ENCODE assay signal across 8 cellular contexts in the genomic region with DNA sequence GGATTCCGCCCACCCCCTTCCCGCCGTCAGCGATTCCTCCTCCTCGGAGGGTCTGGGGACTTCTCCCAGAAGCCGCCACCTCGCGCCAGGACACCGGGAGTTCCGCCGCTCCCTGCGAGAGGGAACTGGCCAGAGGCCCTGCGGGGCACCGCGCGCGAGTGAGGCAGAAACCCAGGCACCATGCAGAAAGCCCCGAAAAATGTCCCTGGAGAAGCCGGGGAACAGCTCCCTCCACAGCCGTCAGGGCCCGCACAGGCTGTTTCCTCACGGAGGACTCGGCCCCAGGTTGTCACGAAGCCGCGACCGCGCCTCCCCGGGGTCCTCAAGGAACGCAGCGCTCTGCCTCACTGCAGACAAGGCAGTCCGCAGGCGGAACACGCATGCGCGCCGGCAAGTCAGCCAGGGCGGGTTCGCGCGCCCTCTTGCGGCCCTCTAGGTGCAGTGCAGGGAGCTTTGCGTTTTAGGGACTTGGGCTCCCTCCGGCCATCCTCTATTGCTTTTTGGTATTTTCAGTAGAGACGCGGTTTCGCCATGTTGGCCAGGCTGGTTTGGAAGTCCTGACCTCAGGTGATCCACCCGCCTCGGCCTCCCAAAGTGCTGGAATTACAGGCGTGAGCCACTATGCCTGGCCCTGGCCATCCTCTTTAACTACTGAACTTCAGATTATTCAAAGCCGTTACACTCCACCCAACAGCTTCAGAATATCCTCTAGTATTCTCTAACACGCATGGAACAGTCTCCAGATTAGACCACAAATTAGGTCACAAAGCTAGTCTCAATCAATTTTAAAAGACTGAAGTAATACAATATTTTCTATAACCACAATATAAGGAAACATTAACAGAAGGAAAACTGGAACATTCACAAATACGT. TPM values are rescaled to one million over a fixed set of nuclear protein-coding genes. Genes with fewer than 3 reads are reported as not detected.
A peak's percentile ranks its signal among the peaks of the same experiment; 100 is the strongest.
DNase-seq lines count a peak whose midpoint lies in the region; ATAC-seq and TF ChIP-seq lines count a peak whose summit lies in the region.

No MANE protein-coding gene starts in this region.

- 8 to 51% methylated on average over 4 to 31 of the region's 53 CpGs for WGBS in esophagus squamous epithelium, 2 donors

- H3K9me3 ChIP-seq in esophagus squamous epithelium (no peaks in the 10 kb centered on the region), muscle layer of duodenum (ENCODE audit: control insufficient read depth in 1 of 2, low read length in 2 of 2) (no peaks in the 10 kb centered on the region)

- peak; percentile 69 for DNase-seq in CMK (ENCODE audit: low read depth)
- peak; percentile 93 for DNase-seq in KBM-7
- DNase-seq in activated T-cell treated with anti-CD3 and anti-CD28 coated beads, Interleukin-2, amount 50 U/mL, for 48 hours = peak; percentile 96
- DNase-seq in esophagus squamous epithelium (lab: John Stamatoyannopoulos, UW) = peak; percentile 19
- peak; percentile 85 to 87 for DNase-seq in stimulated activated CD8-positive, alpha-beta memory T cell treated with anti-CD3 and anti-CD28 coated beads, Interleukin-7, amount 100 ng/mL, for 1 hour (ENCODE audit: low read depth in 2 of 2)

- no peaks in the 10 kb centered on the region for H3K36me3 ChIP-seq in esophagus squamous epithelium
- no peaks in the 10 kb centered on the region for H3K36me3 ChIP-seq in muscle layer of duodenum (ENCODE audit: control insufficient read depth in 1 of 2, insufficient read depth in 2 of 2, low read length in 2 of 2)

- H3K4me1 ChIP-seq in esophagus squamous epithelium (peaks cover 0 to 26% (median 4%) of the 10 kb centered on the region in 3 donors), muscle layer of duodenum (ENCODE audit: control insufficient read depth in 1 of 2, insufficient read depth in 2 of 2, low read length in 2 of 2) (peaks cover 0 to 3% of the 10 kb centered on the region in 2 donors)

- intact Hi-C loops in esophagus squamous epithelium (cut with DNase I) = no loop called here

- ATAC-seq in GM21528 (IDR thresholded peaks at IDR 0.05; ENCODE audit: low FRiP score, unreplicated experiment) = peak; percentile 70

- peak; percentile 95 to 99 (median 96) for TF ChIP-seq CTCF in esophagus squamous epithelium (IDR thresholded peaks at IDR 0.05)

- H3K27ac ChIP-seq in esophagus squamous epithelium (peak overlapping the region; percentile 19 to 80 (median 66)), muscle layer of duodenum (ENCODE audit: low read length) (no peak overlapping the region)

- peak overlapping the region; percentile 60 to 73 (median 64) for H3K4me3 ChIP-seq in esophagus squamous epithelium
- H3K4me3 ChIP-seq in muscle layer of duodenum (ENCODE audit: low read depth in 1 of 2, low read length in 2 of 2) = peak overlapping the region; percentile 61 to 78

- TF ChIP-seq POLR2A in esophagus squamous epithelium (IDR thresholded peaks at IDR 0.05) = peak in 1 of 4 donors; percentile 36

- in situ Hi-C loops in KBM-7 (cut with MboI; ENCODE audit: low pct_unique_long_range_greater_than_20kb, low sequenced_read_pairs) = no loop called here

- H3K27me3 ChIP-seq in esophagus squamous epithelium = peaks cover 0 to 8% (median 0%) of the 10 kb centered on the region in 4 donors
- H3K27me3 ChIP-seq in muscle layer of duodenum (ENCODE audit: low read depth, low read length) = no peaks in the 10 kb centered on the region

TF ChIP-seq in PFSK-1, 5 proteins besides CTCF, POLR2A, EP300 and RAD21:
- peak; percentile 56; the same call in 1 of the 2 replicates for TF ChIP-seq POLR2AphosphoS5 (IDR thresholded peaks at IDR 0.05; ENCODE audit: low read depth, low read length)
- no peak for TF ChIP-seq SIN3A (IDR thresholded peaks at IDR 0.05; ENCODE audit: borderline replicate concordance, insufficient read depth, low read length)
- no peak for TF ChIP-seq TAF1 (IDR thresholded peaks at IDR 0.05; ENCODE audit: borderline replicate concordance, insufficient read depth, low read length)
- peak; percentile 62 for TF ChIP-seq FOXP2 (optimal IDR thresholded peaks at IDR 0.05; ENCODE audit: borderline replicate concordance, extremely low read depth, extremely low read length, insufficient read depth)

RNA-seq across cellular contexts. Expression of a gene that starts 20.3 kb away (rescaled TPM):
- 6.3 TPM for polyA plus RNA-seq in PFSK-1 (2012; ENCODE audit: insufficient read length, low read depth)
- 1 to 10 TPM; 2.1 to 3.8 (median 2.2) TPM for total RNA-seq in esophagus squamous epithelium

Comparison
In these comparisons a context has a peak if more than half of its experiments do, and no peak if none do; other contexts are left out.
1. DNase-seq: peak in every context shown above with its lines; median percentile 96 in activated T-cell treated with anti-CD3 and anti-CD28 coated beads, Interleukin-2, amount 50 U/mL, for 48 hours; 93 in KBM-7; 86 in stimulated activated CD8-positive, alpha-beta memory T cell treated with anti-CD3 and anti-CD28 coated beads, Interleukin-7, amount 100 ng/mL, for 1 hour; 69 in CMK; 19 in esophagus squamous epithelium.